Comparison of ENCODE assay signal across 1 cellular context in the genomic region with DNA sequence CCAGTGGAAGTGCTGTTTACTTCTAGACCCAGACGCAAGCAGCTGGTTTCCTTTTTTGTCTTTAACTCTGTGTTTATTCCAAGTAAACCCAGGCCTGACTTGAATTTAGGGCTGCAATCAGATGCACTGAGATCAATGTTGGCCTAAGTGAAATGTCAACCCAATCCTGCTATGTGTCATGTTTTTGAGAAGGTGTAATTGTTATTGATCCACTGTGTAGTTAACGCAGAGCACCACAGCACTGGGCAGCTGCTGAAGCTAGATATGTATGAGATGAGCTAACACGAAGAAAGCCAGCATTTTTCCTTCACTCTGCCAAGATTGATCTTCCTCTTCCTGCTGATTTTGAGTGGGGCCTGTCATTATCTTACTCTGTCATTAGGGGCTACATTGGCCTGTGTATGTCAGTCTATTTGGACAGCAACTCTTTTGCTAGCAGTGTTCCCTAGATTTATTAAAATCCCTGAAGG.
A peak's percentile ranks its signal among the peaks of the same experiment; 100 is the strongest.
TF ChIP-seq lines count a peak whose summit lies in the region.

No MANE protein-coding gene starts in this region.

TF ChIP-seq in HEK293, 187 proteins besides CTCF, POLR2A, EP300 and RAD21 (continued from another document):
- peak; percentile 69 for TF ChIP-seq REST (tag by site-specific recombination; IDR thresholded peaks at IDR 0.05)
- TF ChIP-seq ZBTB8A (tag by site-specific recombination; IDR thresholded peaks at IDR 0.05): no peak
- peak; percentile 88 for TF ChIP-seq SP7 (tag by site-specific recombination; IDR thresholded peaks at IDR 0.05)
- TF ChIP-seq REPIN1 (tag by site-specific recombination; IDR thresholded peaks at IDR 0.05; ENCODE audit: low read depth): no peak
- TF ChIP-seq ZNF10 (tag by site-specific recombination; IDR thresholded peaks at IDR 0.05): no peak
- TF ChIP-seq ZNF138 (tag by site-specific recombination; IDR thresholded peaks at IDR 0.05; ENCODE audit: borderline replicate concordance): no peak
- TF ChIP-seq ZNF169 (tag by site-specific recombination; IDR thresholded peaks at IDR 0.05): no peak
- no peak for TF ChIP-seq ZNF514 (tag by site-specific recombination; IDR thresholded peaks at IDR 0.05)
- TF ChIP-seq KLF10 (tag by site-specific recombination; IDR thresholded peaks at IDR 0.05): no peak
- no peak for TF ChIP-seq GLI2 (tag by site-specific recombination; IDR thresholded peaks at IDR 0.05; ENCODE audit: borderline replicate concordance, low read depth)
- TF ChIP-seq ZNF830 (tag by site-specific recombination; IDR thresholded peaks at IDR 0.05; ENCODE audit: low read depth): no peak
- no peak for TF ChIP-seq ZNF302 (tag by site-specific recombination; IDR thresholded peaks at IDR 0.05; ENCODE audit: low read depth)
